In the genomic region with DNA sequence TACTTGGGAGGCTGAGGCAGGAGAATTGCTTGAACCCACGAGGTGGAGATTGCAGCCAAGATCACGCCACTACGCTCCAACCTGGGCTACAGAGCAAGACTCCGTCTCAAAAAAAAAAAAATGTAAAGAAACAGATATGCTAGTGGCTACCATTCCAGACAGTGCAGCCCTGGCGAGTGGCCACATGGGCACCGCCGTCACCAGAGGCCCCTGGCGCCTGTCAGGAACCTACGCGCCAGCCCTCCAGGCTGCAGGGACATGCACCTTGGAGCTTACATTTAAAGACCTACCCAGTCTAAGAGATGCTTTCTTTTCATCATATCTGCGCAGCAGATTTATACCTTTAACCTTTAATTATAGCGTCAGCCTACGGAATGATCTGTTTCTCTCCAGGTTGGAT, we compare ENCODE assay signal across 8 cellular contexts. TPM values are rescaled to one million over a fixed set of nuclear protein-coding genes. Genes with fewer than 3 reads are reported as not detected.
"Had no signal": no experiment of that assay in that cellular context is flagged by ENCODE, and none has a peak within 500 bp of the region (broad histone marks: within the 10 kb centered on the region; RNA-seq: fewer than 3 reads in every experiment).

No MANE protein-coding gene starts in this region.

- H3K4me1 ChIP-seq: HAP-1 had no signal

- H3K4me2 ChIP-seq: GM23338 had no signal

- H3K36me3 ChIP-seq: HAP-1 had no signal

- DNase-seq: GM23248, GOT3, H7, H9, HCEC 1CT, HFFc6 had no signal

- H3K9me3 ChIP-seq: HAP-1 had no signal

- H3K27ac ChIP-seq: GM23248 had no signal

- H2AFZ ChIP-seq: GM23248, GM23338 had no signal

- H3K4me3 ChIP-seq: GM23248, GM23338, HAP-1 had no signal

RNA-seq across cellular contexts. Expression of a gene that starts 37.2 kb away (rescaled TPM):
- total RNA-seq: GM23248, HFFc6 had no signal
